ENCODE assay signal across 1 cellular context in genomic region chr1:227322376-227322775, GRCh38.
TF ChIP-seq lines count a peak whose summit lies in the region.

No MANE protein-coding gene starts in this region.

TF ChIP-seq in GM23338, 12 proteins besides CTCF, POLR2A, EP300 and RAD21 (continued from another document):
- TF ChIP-seq ZNF462 (CRISPR knock-in tag; IDR thresholded peaks at IDR 0.05) (no peak), STAT1 (IDR thresholded peaks at IDR 0.05; ENCODE audit: unreplicated experiment) (no peak), EZH2phosphoT487 (IDR thresholded peaks at IDR 0.05; ENCODE audit: unreplicated experiment) (no peak), REST (IDR thresholded peaks at IDR 0.05; ENCODE audit: unreplicated experiment) (no peak), ZNF114 (CRISPR knock-in tag; IDR thresholded peaks at IDR 0.05) (no peak), ZNF331 (CRISPR knock-in tag; IDR thresholded peaks at IDR 0.05; ENCODE audit: low read depth) (no peak), ETS1 (IDR thresholded peaks at IDR 0.05) (no peak), JUNB (IDR thresholded peaks at IDR 0.05; ENCODE audit: unreplicated experiment) (no peak), NANOG (IDR thresholded peaks at IDR 0.05; ENCODE audit: borderline replicate concordance) (no peak), EZH2 (IDR thresholded peaks at IDR 0.05; ENCODE audit: low read depth, unreplicated experiment) (no peak)
